8 cellular contexts compared by ENCODE assay signal in genomic region chr16:77971306-77972131, GRCh38. TPM values are rescaled to one million over a fixed set of nuclear protein-coding genes. Genes with fewer than 3 reads are reported as not detected.
A peak's percentile ranks its signal among the peaks of the same experiment; 100 is the strongest.
DNase-seq lines count a peak whose midpoint lies in the region; ATAC-seq, FAIRE-seq and TF ChIP-seq lines count a peak whose summit lies in the region.

No MANE protein-coding gene starts in this region.

- TF ChIP-seq RAD21 in K562 (CRISPR knock-in tag; conservative IDR thresholded peaks at IDR 0.05 in 1 of 2, IDR thresholded peaks at IDR 0.05 in 1 of 2) = peak; percentile 76 to 86

- H3K27me3 ChIP-seq in K562 (ENCODE audit: control insufficient read depth in 2 of 2, insufficient read depth in 2 of 2, low read length in 2 of 2) = peaks cover 0 to 2% of the 10 kb centered on the region in 2 experiments; a peak in 3 of 5 replicates
- H3K27me3 ChIP-seq in iPS-20b (ENCODE audit: insufficient read depth, low read length) = no peaks in the 10 kb centered on the region

- no peak overlapping the region for H2AFZ ChIP-seq in K562 (ENCODE audit: low read depth, low read length)

- DNase-seq in Daoy (ENCODE audit: low read depth) = peak; percentile 73
- peak; percentile 38 for DNase-seq in H54 (ENCODE audit: insufficient read length, low spot score)
- DNase-seq in NB4 (ENCODE audit: low read depth) = peak; percentile 87
- peak; percentile 33 for DNase-seq in T1000 (lab: John Stamatoyannopoulos, UW)
- DNase-seq in K562 (ENCODE audit: extremely low read depth in 1 of 4, low spot score in 3 of 4) = peak; percentile 72 to 81 (median 80)
- DNase-seq in stimulated activated CD4-positive, alpha-beta T cell treated with anti-CD3 and anti-CD28 coated beads, Interleukin-12 subunit alpha, Interleukin-12 subunit beta, amount 100 ng/mL, for 24 hours (ENCODE audit: low read depth in 2 of 2) = peak; percentile 48 to 72
- no peak for DNase-seq in NCI-H446 treated with DMSO at 0.1 percent for 48 hours (lab: John Stamatoyannopoulos, UW)

- no TSS peak for BruUV-seq in K562 (replicated peaks; lab: Mats Ljungman, UMichigan)

- intact Hi-C loops in K562 (cut with micrococcal nuclease) = loop anchor here (1.0 to 10.0 kb wide), 3 partner anchors 296 to 734 kb away; no protein-coding TSS in a partner anchor

- H3K4me1 ChIP-seq in K562 (replicated peaks in 1 of 2; ENCODE audit: control insufficient read depth in 2 of 2, insufficient read depth in 2 of 2, low read length in 2 of 2) (no peaks in the 10 kb centered on the region), iPS-20b (ENCODE audit: insufficient read depth, low read length) (peaks cover 13% of the 10 kb centered on the region; the same call in 1 of the 2 replicates)

- POLR2A ChIA-PET in K562 (lab: Yijun Ruan, JAX) = no interaction called here

- H3K4me2 ChIP-seq in K562 (ENCODE audit: insufficient read depth, low read length) = no peak overlapping the region

- 0 out of 2 replicates have a peak, but pooled peaks cover 5% of the 10 kb centered on the region for H4K20me1 ChIP-seq in K562 (replicated peaks; ENCODE audit: control insufficient read depth, insufficient read depth, low read length)

- 3% methylated on average over 16 of the region's 16 CpGs for WGBS in K562 (ENCODE audit: insufficient coverage, low coverage, missing lambda C conversion rate)

- no peaks in the 10 kb centered on the region for H3K9me1 ChIP-seq in K562 (ENCODE audit: control insufficient read depth, insufficient read depth, low read length)

- CTCF ChIA-PET in K562 (lab: Yijun Ruan, JAX; ENCODE audit: low intra/inter-chr PET ratio) = interaction anchor here (1.0 to 2.5 kb wide), 3 partner anchors 293 to 736 kb away, joined by 3 to 31 read pairs (median 11); no protein-coding TSS in a partner anchor

- H3K9me3 ChIP-seq in K562 (replicated peaks; ENCODE audit: control insufficient read depth, insufficient read depth, low read depth, low read length) = no peaks in the 10 kb centered on the region
- H3K9me3 ChIP-seq in iPS-20b (ENCODE audit: insufficient read depth, low read depth, low read length) = no peaks in the 10 kb centered on the region

- TF ChIP-seq CTCF in NB4 (IDR thresholded peaks at IDR 0.05; ENCODE audit: low read depth, low read length) (peak; percentile 70), K562 (IDR thresholded peaks at IDR 0.05 in 2 of 3, conservative IDR thresholded peaks at IDR 0.05 in 1 of 3; ENCODE audit: insufficient read depth in 2 of 3, low read depth in 1 of 3, low read length in 3 of 3) (peak; percentile 75 to 86 (median 82))

- H3K4me3 ChIP-seq in NB4 (ENCODE audit: low read depth, low read length) (no peak overlapping the region), K562 (no peak overlapping the region), iPS-20b (ENCODE audit: low read length) (no peak overlapping the region)

- peak; percentile 96 for ATAC-seq in K562

- in situ Hi-C loops in K562 (cut with MboI) = loop anchor here (5.0 to 25.0 kb wide), 2 partner anchors 294 to 734 kb away; no protein-coding TSS in a partner anchor

- H3K79me2 ChIP-seq in K562 (ENCODE audit: control insufficient read depth, insufficient read depth, low read length) = no peaks in the 10 kb centered on the region

- FAIRE-seq in H54 (lab: Jason Lieb, UNC) (peak; percentile 11), K562 (lab: Jason Lieb, UNC) (peak; percentile 94)

- TF ChIP-seq EP300 in K562 (IDR thresholded peaks at IDR 0.05; ENCODE audit: low read length) = no peak

- H3K27ac ChIP-seq in K562 (ENCODE audit: extremely low read depth, low read depth, low read length) (no peak overlapping the region), iPS-20b (ENCODE audit: low read length) (no peak overlapping the region)

- H3K9ac ChIP-seq in K562 (ENCODE audit: insufficient read depth in 1 of 2, low read depth in 2 of 2, low read length in 2 of 2) = no peak overlapping the region
- H3K9ac ChIP-seq in iPS-20b (ENCODE audit: low read depth, low read length) = peak overlapping the region; percentile 2; the same call in 1 of the 2 replicates

- H3K36me3 ChIP-seq in K562 (ENCODE audit: control insufficient read depth, insufficient read depth, low read length) = no peaks in the 10 kb centered on the region
- H3K36me3 ChIP-seq in iPS-20b (ENCODE audit: insufficient read depth, low read depth, low read length) = peaks cover 23% of the 10 kb centered on the region

- TF ChIP-seq POLR2A in H54 (IDR thresholded peaks at IDR 0.05; ENCODE audit: low read depth, low read length) = no peak
- no peak for TF ChIP-seq POLR2A in NB4 (IDR thresholded peaks at IDR 0.05; ENCODE audit: extremely low read depth, insufficient read length)
- no peak for TF ChIP-seq POLR2A in K562 (conservative IDR thresholded peaks at IDR 0.05)

TF ChIP-seq in K562, 482 proteins besides CTCF, POLR2A, EP300 and RAD21:
- TF ChIP-seq, protein P1, sequence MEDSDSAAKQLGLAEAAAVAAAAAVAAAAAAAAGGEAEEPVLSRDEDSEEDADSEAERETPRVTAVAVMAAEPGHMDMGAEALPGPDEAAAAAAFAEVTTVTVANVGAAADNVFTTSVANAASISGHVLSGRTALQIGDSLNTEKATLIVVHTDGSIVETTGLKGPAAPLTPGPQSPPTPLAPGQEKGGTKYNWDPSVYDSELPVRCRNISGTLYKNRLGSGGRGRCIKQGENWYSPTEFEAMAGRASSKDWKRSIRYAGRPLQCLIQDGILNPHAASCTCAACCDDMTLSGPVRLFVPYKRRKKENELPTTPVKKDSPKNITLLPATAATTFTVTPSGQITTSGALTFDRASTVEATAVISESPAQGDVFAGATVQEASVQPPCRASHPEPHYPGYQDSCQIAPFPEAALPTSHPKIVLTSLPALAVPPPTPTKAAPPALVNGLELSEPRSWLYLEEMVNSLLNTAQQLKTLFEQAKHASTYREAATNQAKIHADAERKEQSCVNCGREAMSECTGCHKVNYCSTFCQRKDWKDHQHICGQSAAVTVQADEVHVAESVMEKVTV (CRISPR knock-in tag; IDR thresholded peaks at IDR 0.05) = peak; percentile 62
- TF ChIP-seq, protein P2, sequence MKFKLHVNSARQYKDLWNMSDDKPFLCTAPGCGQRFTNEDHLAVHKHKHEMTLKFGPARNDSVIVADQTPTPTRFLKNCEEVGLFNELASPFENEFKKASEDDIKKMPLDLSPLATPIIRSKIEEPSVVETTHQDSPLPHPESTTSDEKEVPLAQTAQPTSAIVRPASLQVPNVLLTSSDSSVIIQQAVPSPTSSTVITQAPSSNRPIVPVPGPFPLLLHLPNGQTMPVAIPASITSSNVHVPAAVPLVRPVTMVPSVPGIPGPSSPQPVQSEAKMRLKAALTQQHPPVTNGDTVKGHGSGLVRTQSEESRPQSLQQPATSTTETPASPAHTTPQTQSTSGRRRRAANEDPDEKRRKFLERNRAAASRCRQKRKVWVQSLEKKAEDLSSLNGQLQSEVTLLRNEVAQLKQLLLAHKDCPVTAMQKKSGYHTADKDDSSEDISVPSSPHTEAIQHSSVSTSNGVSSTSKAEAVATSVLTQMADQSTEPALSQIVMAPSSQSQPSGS (CRISPR knock-in tag; IDR thresholded peaks at IDR 0.05) = no peak
- no peak for TF ChIP-seq PHB2 (IDR thresholded peaks at IDR 0.05; ENCODE audit: low read depth)
- peak; percentile 73 for TF ChIP-seq ARID2 (IDR thresholded peaks at IDR 0.05)
- peak; percentile 52; the same call in 1 of the 2 replicates for TF ChIP-seq STAG1 (CRISPR knock-in tag; IDR thresholded peaks at IDR 0.05; ENCODE audit: borderline replicate concordance)
- TF ChIP-seq, protein P3, sequence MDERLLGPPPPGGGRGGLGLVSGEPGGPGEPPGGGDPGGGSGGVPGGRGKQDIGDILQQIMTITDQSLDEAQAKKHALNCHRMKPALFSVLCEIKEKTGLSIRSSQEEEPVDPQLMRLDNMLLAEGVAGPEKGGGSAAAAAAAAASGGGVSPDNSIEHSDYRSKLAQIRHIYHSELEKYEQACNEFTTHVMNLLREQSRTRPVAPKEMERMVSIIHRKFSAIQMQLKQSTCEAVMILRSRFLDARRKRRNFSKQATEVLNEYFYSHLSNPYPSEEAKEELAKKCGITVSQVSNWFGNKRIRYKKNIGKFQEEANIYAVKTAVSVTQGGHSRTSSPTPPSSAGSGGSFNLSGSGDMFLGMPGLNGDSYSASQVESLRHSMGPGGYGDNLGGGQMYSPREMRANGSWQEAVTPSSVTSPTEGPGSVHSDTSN (CRISPR knock-in tag; IDR thresholded peaks at IDR 0.05; ENCODE audit: low read depth) = no peak
- TF ChIP-seq, protein P3 (tag; conservative IDR thresholded peaks at IDR 0.05; ENCODE audit: low read depth) = no peak
- peak; percentile 91 for TF ChIP-seq SMC3 (conservative IDR thresholded peaks at IDR 0.05; ENCODE audit: insufficient read depth, low read depth, low read length)

RNA-seq across cellular contexts. Expression of gene CLEC3A, which starts 50.8 kb away (rescaled TPM):
- not detected in 2 replicates for total RNA-seq in Daoy (2014; rRNA removed; shearing (Covaris generic))
- not detected in 2 replicates for total RNA-seq in K562 (2011; cell fraction: chromatin; rRNA removed; ENCODE audit: low replicate concordance)
- total RNA-seq in K562 (2011; cell fraction: nucleolus; rRNA removed) = not detected in 2 replicates
- not detected in 2 replicates for total RNA-seq in K562 (2011; cell fraction: nucleoplasm; rRNA removed)
- total RNA-seq in K562 (2014; rRNA removed) (not detected in 2 replicates), K562 (2014; rRNA removed; fragmentation: Illumina TruSeq; extraction: Trizol) (not detected in 2 replicates), K562 (2015; rRNA removed; fragmentation: Illumina TruSeq; extraction: Trizol) (not detected in 2 replicates), K562 (2021) (not detected in 2 replicates)
- polyA plus RNA-seq in K562 (2011; rRNA removed) (not detected in 2 replicates), K562 (2014; fragmentation: Illumina TruSeq; extraction: Trizol) (not detected in 2 replicates), K562 (2014; fragmentation: Nextera tagmentation; extraction: Ambion mirVana) (not detected), K562 (2014; rRNA removed) (not detected in 2 replicates)
- not detected in 2 replicates for polyA plus RNA-seq in K562 (2011; cell fraction: cytosol; rRNA removed)
- polyA plus RNA-seq in K562 (2011; cell fraction: nucleus; rRNA removed) = not detected in 2 replicates
- polyA plus RNA-seq in K562 (2012) = not detected in 2 replicates
- not detected in 2 replicates for polyA minus RNA-seq in K562 (2011; rRNA and poly(A)+ RNA removed)
- polyA minus RNA-seq in K562 (2011; cell fraction: cytosol; rRNA and poly(A)+ RNA removed) = not detected in 2 replicates
- polyA minus RNA-seq in K562 (2011; cell fraction: nucleus; rRNA and poly(A)+ RNA removed) = not detected in 2 replicates
